ENCODE assay signal across 1 cellular context in the genomic region with DNA sequence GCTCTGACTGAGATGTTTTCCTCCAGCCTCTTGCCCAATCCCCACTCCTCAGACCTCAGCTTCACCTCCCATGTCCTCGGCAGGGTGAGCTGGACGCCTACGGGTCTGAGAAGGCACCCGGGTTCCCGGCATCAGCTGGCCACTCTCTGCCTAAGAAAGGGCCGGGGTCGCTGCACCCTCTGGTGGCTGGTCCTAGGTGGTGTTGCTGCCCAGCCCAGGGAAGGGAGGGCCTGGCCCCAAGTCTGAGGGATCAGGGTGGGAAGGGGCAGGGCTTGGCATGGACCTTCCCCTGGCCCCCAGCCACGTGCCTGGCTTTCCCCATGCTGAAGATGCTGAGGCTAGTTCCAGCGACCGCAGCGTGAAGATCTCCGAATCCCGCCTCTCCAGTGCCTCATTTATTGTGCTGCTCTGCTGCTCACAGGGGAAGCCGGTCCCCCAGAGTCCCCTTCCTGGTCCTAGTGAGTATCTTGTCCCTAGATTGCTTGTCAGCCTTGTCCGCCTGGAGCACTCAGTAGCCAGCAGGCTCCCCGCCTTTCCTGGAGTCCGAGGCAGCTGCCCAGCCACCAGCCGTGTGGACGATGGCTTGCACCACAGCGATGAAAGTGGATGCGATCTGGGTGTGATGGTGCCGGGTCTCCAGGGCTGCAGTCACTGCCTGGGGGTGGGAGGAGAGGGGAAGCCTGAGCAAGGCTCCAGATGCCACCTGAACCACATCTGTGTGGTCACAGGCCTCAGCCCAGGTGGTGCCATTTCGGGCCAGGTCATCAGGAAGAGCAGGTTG.
A peak's percentile ranks its signal among the peaks of the same experiment; 100 is the strongest.
TF ChIP-seq lines count a peak whose summit lies in the region.

No MANE protein-coding gene starts in this region.

TF ChIP-seq in HepG2, 621 proteins besides CTCF, POLR2A, EP300 and RAD21 (continued from another document and continues in another):
- TF ChIP-seq, protein P1, sequence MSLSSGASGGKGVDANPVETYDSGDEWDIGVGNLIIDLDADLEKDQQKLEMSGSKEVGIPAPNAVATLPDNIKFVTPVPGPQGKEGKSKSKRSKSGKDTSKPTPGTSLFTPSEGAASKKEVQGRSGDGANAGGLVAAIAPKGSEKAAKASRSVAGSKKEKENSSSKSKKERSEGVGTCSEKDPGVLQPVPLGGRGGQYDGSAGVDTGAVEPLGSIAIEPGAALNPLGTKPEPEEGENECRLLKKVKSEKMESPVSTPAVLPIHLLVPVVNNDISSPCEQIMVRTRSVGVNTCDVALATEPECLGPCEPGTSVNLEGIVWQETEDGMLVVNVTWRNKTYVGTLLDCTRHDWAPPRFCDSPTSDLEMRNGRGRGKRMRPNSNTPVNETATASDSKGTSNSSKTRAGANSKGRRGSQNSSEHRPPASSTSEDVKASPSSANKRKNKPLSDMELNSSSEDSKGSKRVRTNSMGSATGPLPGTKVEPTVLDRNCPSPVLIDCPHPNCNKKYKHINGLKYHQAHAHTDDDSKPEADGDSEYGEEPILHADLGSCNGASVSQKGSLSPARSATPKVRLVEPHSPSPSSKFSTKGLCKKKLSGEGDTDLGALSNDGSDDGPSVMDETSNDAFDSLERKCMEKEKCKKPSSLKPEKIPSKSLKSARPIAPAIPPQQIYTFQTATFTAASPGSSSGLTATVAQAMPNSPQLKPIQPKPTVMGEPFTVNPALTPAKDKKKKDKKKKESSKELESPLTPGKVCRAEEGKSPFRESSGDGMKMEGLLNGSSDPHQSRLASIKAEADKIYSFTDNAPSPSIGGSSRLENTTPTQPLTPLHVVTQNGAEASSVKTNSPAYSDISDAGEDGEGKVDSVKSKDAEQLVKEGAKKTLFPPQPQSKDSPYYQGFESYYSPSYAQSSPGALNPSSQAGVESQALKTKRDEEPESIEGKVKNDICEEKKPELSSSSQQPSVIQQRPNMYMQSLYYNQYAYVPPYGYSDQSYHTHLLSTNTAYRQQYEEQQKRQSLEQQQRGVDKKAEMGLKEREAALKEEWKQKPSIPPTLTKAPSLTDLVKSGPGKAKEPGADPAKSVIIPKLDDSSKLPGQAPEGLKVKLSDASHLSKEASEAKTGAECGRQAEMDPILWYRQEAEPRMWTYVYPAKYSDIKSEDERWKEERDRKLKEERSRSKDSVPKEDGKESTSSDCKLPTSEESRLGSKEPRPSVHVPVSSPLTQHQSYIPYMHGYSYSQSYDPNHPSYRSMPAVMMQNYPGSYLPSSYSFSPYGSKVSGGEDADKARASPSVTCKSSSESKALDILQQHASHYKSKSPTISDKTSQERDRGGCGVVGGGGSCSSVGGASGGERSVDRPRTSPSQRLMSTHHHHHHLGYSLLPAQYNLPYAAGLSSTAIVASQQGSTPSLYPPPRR (CRISPR knock-in tag; IDR thresholded peaks at IDR 0.05; ENCODE audit: borderline replicate concordance) = no peak
- no peak for TF ChIP-seq MAFF (IDR thresholded peaks at IDR 0.05; ENCODE audit: low read depth, low read length)
- TF ChIP-seq ARNTL (CRISPR knock-in tag; IDR thresholded peaks at IDR 0.05) = no peak
- TF ChIP-seq CAMTA2 (CRISPR knock-in tag; IDR thresholded peaks at IDR 0.05; ENCODE audit: borderline replicate concordance) = no peak
- no peak for TF ChIP-seq PITX1 (CRISPR knock-in tag; IDR thresholded peaks at IDR 0.05)
- TF ChIP-seq, protein P2, sequence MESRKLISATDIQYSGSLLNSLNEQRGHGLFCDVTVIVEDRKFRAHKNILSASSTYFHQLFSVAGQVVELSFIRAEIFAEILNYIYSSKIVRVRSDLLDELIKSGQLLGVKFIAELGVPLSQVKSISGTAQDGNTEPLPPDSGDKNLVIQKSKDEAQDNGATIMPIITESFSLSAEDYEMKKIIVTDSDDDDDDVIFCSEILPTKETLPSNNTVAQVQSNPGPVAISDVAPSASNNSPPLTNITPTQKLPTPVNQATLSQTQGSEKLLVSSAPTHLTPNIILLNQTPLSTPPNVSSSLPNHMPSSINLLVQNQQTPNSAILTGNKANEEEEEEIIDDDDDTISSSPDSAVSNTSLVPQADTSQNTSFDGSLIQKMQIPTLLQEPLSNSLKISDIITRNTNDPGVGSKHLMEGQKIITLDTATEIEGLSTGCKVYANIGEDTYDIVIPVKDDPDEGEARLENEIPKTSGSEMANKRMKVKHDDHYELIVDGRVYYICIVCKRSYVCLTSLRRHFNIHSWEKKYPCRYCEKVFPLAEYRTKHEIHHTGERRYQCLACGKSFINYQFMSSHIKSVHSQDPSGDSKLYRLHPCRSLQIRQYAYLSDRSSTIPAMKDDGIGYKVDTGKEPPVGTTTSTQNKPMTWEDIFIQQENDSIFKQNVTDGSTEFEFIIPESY (CRISPR knock-in tag; IDR thresholded peaks at IDR 0.05) = no peak
- TF ChIP-seq, protein P3, sequence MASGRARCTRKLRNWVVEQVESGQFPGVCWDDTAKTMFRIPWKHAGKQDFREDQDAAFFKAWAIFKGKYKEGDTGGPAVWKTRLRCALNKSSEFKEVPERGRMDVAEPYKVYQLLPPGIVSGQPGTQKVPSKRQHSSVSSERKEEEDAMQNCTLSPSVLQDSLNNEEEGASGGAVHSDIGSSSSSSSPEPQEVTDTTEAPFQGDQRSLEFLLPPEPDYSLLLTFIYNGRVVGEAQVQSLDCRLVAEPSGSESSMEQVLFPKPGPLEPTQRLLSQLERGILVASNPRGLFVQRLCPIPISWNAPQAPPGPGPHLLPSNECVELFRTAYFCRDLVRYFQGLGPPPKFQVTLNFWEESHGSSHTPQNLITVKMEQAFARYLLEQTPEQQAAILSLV (CRISPR knock-in tag; IDR thresholded peaks at IDR 0.05; ENCODE audit: borderline replicate concordance) = no peak; the same call in 1 of the 2 replicates
- no peak for TF ChIP-seq ZNF343 (CRISPR knock-in tag; IDR thresholded peaks at IDR 0.05)
- TF ChIP-seq ZNF670 (CRISPR knock-in tag; IDR thresholded peaks at IDR 0.05; ENCODE audit: borderline replicate concordance) = no peak
- 0 out of 2 replicates have a peak, but pooled peaks have one; percentile 42 for TF ChIP-seq HDAC1 (CRISPR knock-in tag; IDR thresholded peaks at IDR 0.05)
- TF ChIP-seq, protein P4, sequence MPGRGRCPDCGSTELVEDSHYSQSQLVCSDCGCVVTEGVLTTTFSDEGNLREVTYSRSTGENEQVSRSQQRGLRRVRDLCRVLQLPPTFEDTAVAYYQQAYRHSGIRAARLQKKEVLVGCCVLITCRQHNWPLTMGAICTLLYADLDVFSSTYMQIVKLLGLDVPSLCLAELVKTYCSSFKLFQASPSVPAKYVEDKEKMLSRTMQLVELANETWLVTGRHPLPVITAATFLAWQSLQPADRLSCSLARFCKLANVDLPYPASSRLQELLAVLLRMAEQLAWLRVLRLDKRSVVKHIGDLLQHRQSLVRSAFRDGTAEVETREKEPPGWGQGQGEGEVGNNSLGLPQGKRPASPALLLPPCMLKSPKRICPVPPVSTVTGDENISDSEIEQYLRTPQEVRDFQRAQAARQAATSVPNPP (CRISPR knock-in tag; IDR thresholded peaks at IDR 0.05) = no peak
- TF ChIP-seq ZMAT3 (CRISPR knock-in tag; conservative IDR thresholded peaks at IDR 0.05) = no peak
- no peak for TF ChIP-seq ZNF552 (CRISPR knock-in tag; IDR thresholded peaks at IDR 0.05; ENCODE audit: borderline replicate concordance)
- no peak for TF ChIP-seq FIP1L1 (IDR thresholded peaks at IDR 0.05; ENCODE audit: borderline replicate concordance, insufficient read depth, low read depth, low read length)
- no peak for TF ChIP-seq SKI (IDR thresholded peaks at IDR 0.05; ENCODE audit: partially characterized antibody)
- TF ChIP-seq SALL2 (CRISPR knock-in tag; IDR thresholded peaks at IDR 0.05) = no peak
- TF ChIP-seq SATB2 (CRISPR knock-in tag; IDR thresholded peaks at IDR 0.05) = no peak
- TF ChIP-seq, protein P5, sequence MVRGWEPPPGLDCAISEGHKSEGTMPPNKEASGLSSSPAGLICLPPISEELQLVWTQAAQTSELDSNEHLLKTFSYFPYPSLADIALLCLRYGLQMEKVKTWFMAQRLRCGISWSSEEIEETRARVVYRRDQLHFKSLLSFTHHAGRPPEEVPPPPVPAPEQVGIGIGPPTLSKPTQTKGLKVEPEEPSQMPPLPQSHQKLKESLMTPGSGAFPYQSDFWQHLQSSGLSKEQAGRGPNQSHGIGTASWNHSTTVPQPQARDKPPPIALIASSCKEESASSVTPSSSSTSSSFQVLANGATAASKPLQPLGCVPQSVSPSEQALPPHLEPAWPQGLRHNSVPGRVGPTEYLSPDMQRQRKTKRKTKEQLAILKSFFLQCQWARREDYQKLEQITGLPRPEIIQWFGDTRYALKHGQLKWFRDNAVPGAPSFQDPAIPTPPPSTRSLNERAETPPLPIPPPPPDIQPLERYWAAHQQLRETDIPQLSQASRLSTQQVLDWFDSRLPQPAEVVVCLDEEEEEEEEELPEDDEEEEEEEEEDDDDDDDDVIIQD (CRISPR knock-in tag; IDR thresholded peaks at IDR 0.05; ENCODE audit: low read depth) = 0 out of 2 replicates have a peak, but pooled peaks have one; percentile 15
- no peak for TF ChIP-seq POLR2G (IDR thresholded peaks at IDR 0.05; ENCODE audit: low read depth, low read length)
- TF ChIP-seq TBP (CRISPR knock-in tag; IDR thresholded peaks at IDR 0.05) = no peak
- TF ChIP-seq ETV5 (CRISPR knock-in tag; IDR thresholded peaks at IDR 0.05; ENCODE audit: borderline replicate concordance) = no peak
- TF ChIP-seq, protein P6, sequence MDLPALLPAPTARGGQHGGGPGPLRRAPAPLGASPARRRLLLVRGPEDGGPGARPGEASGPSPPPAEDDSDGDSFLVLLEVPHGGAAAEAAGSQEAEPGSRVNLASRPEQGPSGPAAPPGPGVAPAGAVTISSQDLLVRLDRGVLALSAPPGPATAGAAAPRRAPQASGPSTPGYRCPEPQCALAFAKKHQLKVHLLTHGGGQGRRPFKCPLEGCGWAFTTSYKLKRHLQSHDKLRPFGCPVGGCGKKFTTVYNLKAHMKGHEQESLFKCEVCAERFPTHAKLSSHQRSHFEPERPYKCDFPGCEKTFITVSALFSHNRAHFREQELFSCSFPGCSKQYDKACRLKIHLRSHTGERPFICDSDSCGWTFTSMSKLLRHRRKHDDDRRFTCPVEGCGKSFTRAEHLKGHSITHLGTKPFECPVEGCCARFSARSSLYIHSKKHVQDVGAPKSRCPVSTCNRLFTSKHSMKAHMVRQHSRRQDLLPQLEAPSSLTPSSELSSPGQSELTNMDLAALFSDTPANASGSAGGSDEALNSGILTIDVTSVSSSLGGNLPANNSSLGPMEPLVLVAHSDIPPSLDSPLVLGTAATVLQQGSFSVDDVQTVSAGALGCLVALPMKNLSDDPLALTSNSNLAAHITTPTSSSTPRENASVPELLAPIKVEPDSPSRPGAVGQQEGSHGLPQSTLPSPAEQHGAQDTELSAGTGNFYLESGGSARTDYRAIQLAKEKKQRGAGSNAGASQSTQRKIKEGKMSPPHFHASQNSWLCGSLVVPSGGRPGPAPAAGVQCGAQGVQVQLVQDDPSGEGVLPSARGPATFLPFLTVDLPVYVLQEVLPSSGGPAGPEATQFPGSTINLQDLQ (CRISPR knock-in tag; IDR thresholded peaks at IDR 0.05) = 0 out of 2 replicates have a peak, but pooled peaks have one; percentile 11
- no peak for TF ChIP-seq ZSCAN25 (CRISPR knock-in tag; IDR thresholded peaks at IDR 0.05)
- 0 out of 2 replicates have a peak, but pooled peaks have one; percentile 71 for TF ChIP-seq NRL (CRISPR knock-in tag; IDR thresholded peaks at IDR 0.05; ENCODE audit: borderline replicate concordance)
- TF ChIP-seq ZNF563 (CRISPR knock-in tag; IDR thresholded peaks at IDR 0.05) = no peak
- no peak for TF ChIP-seq IKZF1 (IDR thresholded peaks at IDR 0.05)
- TF ChIP-seq, protein P7, sequence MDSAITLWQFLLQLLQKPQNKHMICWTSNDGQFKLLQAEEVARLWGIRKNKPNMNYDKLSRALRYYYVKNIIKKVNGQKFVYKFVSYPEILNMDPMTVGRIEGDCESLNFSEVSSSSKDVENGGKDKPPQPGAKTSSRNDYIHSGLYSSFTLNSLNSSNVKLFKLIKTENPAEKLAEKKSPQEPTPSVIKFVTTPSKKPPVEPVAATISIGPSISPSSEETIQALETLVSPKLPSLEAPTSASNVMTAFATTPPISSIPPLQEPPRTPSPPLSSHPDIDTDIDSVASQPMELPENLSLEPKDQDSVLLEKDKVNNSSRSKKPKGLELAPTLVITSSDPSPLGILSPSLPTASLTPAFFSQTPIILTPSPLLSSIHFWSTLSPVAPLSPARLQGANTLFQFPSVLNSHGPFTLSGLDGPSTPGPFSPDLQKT (CRISPR knock-in tag; IDR thresholded peaks at IDR 0.05; ENCODE audit: borderline replicate concordance) = no peak
- TF ChIP-seq ZNF451 (CRISPR knock-in tag; IDR thresholded peaks at IDR 0.05) = no peak
- TF ChIP-seq CHD2 (IDR thresholded peaks at IDR 0.05; ENCODE audit: low read depth, low read length) = no peak
- TF ChIP-seq, protein P8, sequence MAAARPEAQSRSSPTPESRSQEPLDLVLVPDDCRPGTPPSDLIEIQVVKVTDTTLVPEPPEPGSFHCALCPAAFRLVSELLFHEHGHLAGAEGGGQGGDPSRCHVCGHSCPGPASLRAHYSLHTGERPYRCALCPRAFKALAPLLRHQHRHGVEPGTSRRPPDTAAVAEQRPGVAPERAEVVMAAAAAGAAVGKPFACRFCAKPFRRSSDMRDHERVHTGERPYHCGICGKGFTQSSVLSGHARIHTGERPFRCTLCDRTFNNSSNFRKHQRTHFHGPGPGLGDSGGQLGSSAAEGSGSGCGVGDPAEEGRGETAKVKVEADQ (CRISPR knock-in tag; IDR thresholded peaks at IDR 0.05; ENCODE audit: borderline replicate concordance) = peak; percentile 56; the same call in 1 of the 2 replicates
- TF ChIP-seq NFE2L2 (IDR thresholded peaks at IDR 0.05; ENCODE audit: low read length) = no peak
- TF ChIP-seq NR1H2 (CRISPR knock-in tag; IDR thresholded peaks at IDR 0.05; ENCODE audit: borderline replicate concordance, low read depth) = no peak
- TF ChIP-seq ZNF496 (CRISPR knock-in tag; IDR thresholded peaks at IDR 0.05; ENCODE audit: insufficient replicate concordance) = no peak
- TF ChIP-seq RAD51 (IDR thresholded peaks at IDR 0.05; ENCODE audit: borderline replicate concordance) = no peak
- no peak for TF ChIP-seq REL (CRISPR knock-in tag; conservative IDR thresholded peaks at IDR 0.05)
- TF ChIP-seq, protein P9, sequence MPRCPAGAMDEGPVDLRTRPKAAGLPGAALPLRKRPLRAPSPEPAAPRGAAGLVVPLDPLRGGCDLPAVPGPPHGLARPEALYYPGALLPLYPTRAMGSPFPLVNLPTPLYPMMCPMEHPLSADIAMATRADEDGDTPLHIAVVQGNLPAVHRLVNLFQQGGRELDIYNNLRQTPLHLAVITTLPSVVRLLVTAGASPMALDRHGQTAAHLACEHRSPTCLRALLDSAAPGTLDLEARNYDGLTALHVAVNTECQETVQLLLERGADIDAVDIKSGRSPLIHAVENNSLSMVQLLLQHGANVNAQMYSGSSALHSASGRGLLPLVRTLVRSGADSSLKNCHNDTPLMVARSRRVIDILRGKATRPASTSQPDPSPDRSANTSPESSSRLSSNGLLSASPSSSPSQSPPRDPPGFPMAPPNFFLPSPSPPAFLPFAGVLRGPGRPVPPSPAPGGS (CRISPR knock-in tag; IDR thresholded peaks at IDR 0.05) = no peak
- TF ChIP-seq CENPT (CRISPR knock-in tag; IDR thresholded peaks at IDR 0.05; ENCODE audit: low read depth) = no peak
- TF ChIP-seq SMAD1 (CRISPR knock-in tag; IDR thresholded peaks at IDR 0.05; ENCODE audit: borderline replicate concordance, low read depth) = no peak
- TF ChIP-seq ZNF382 (CRISPR knock-in tag; IDR thresholded peaks at IDR 0.05; ENCODE audit: borderline replicate concordance) = no peak
- TF ChIP-seq ZBTB21 (CRISPR knock-in tag; IDR thresholded peaks at IDR 0.05) = no peak
- peak; percentile 22; the same call in 1 of the 2 replicates for TF ChIP-seq ZNF350 (CRISPR knock-in tag; IDR thresholded peaks at IDR 0.05; ENCODE audit: borderline replicate concordance, low read depth)
- 0 out of 2 replicates have a peak, but pooled peaks have one; percentile 30 for TF ChIP-seq ZSCAN21 (CRISPR knock-in tag; IDR thresholded peaks at IDR 0.05; ENCODE audit: borderline replicate concordance)
- no peak for TF ChIP-seq THYN1 (CRISPR knock-in tag; IDR thresholded peaks at IDR 0.05; ENCODE audit: borderline replicate concordance, low read depth)
- peak; percentile 62 for TF ChIP-seq ZFX (CRISPR knock-in tag; IDR thresholded peaks at IDR 0.05; ENCODE audit: low read depth)
